ENCODE assay signal across 24 cellular contexts in genomic region chr1:233657466-233657865, GRCh38.
"Had no signal": no experiment of that assay in that cellular context is flagged by ENCODE, and none has a peak within 500 bp of the region (broad histone marks: within the 10 kb centered on the region; RNA-seq: fewer than 3 reads in every experiment).

No MANE protein-coding gene starts in this region.

- ATAC-seq: effector memory CD8-positive, alpha-beta T cell; gastrocnemius medialis; left lobe of liver; natural killer cell; psoas muscle; right cardiac atrium; stimulated activated effector memory CD8-positive, alpha-beta T cell treated with anti-CD3 and anti-CD28 coated beads, Interleukin-12 subunit alpha, Interleukin-12 subunit beta, amount 100 ng/mL, for 72 hours had no signal

- H3K27ac ChIP-seq: epithelial cell of prostate, gastrocnemius medialis, ovary, psoas muscle, sigmoid colon, thyroid gland, vagina had no signal

- H3K36me3 ChIP-seq: gastrocnemius medialis, ovary, sigmoid colon, stomach, thyroid gland, vagina had no signal

- H3K4me3 Mint-ChIP-seq: effector memory CD8-positive, alpha-beta T cell; memory B cell; natural killer cell; stimulated activated effector memory CD8-positive, alpha-beta T cell treated with anti-CD3 and anti-CD28 coated beads, Interleukin-12 subunit alpha, Interleukin-12 subunit beta, amount 100 ng/mL, for 72 hours had no signal

- DNase-seq: effector memory CD8-positive, alpha-beta T cell; foreskin fibroblast; gastrocnemius medialis; head of caudate nucleus; kidney; natural killer cell; occipital lobe; ovary; posterior cingulate gyrus; psoas muscle; right cardiac atrium; sigmoid colon; stimulated activated CD4-positive, alpha-beta T cell treated with anti-CD3 and anti-CD28 coated beads, Interleukin-2, amount 100 ng/mL, for 24 hours; stimulated activated CD4-positive, alpha-beta T cell treated with anti-CD3 and anti-CD28 coated beads, Interleukin-4, amount 100 ng/mL, for 24 hours; stimulated activated naive CD4-positive, alpha-beta T cell treated with Interleukin-2 at 50 U/mL for 16 hours; stomach; thyroid gland; trophoblast cell had no signal

- H3K4me3 ChIP-seq: gastrocnemius medialis, lung, ovary, psoas muscle, sigmoid colon, stomach, thyroid gland, vagina had no signal

- H3K4me1 Mint-ChIP-seq: memory B cell; natural killer cell; stimulated activated effector memory CD8-positive, alpha-beta T cell treated with anti-CD3 and anti-CD28 coated beads, Interleukin-12 subunit alpha, Interleukin-12 subunit beta, amount 100 ng/mL, for 72 hours had no signal

- H3K27me3 ChIP-seq: gastrocnemius medialis, ovary, sigmoid colon, stomach, thyroid gland, vagina had no signal

- H3K9me3 Mint-ChIP-seq: memory B cell had no signal

- H3K27ac Mint-ChIP-seq: effector memory CD8-positive, alpha-beta T cell; memory B cell; natural killer cell; stimulated activated effector memory CD8-positive, alpha-beta T cell treated with anti-CD3 and anti-CD28 coated beads, Interleukin-12 subunit alpha, Interleukin-12 subunit beta, amount 100 ng/mL, for 72 hours had no signal

- FAIRE-seq: kidney had no signal

- H3K4me1 ChIP-seq: gastrocnemius medialis, psoas muscle, sigmoid colon, thyroid gland, vagina had no signal

- H3K27me3 Mint-ChIP-seq: memory B cell had no signal

- H3K9me3 ChIP-seq: gastrocnemius medialis, ovary, psoas muscle, sigmoid colon, stomach, thyroid gland, vagina had no signal

- H3K36me3 Mint-ChIP-seq: memory B cell; natural killer cell; stimulated activated effector memory CD8-positive, alpha-beta T cell treated with anti-CD3 and anti-CD28 coated beads, Interleukin-12 subunit alpha, Interleukin-12 subunit beta, amount 100 ng/mL, for 72 hours had no signal
